1 cellular context compared by ENCODE assay signal in genomic region chr12:132415456-132416120, GRCh38.
TF ChIP-seq lines count a peak whose summit lies in the region.

No MANE protein-coding gene starts in this region.

TF ChIP-seq in GM12878, 131 proteins besides CTCF, POLR2A, EP300 and RAD21 (continued from another document):
- TF ChIP-seq PKNOX1 (IDR thresholded peaks at IDR 0.05) (no peak), SUZ12 (IDR thresholded peaks at IDR 0.05; ENCODE audit: unreplicated experiment) (no peak), GABPA (IDR thresholded peaks at IDR 0.05; ENCODE audit: low read depth) (no peak), BCL3 (IDR thresholded peaks at IDR 0.05; ENCODE audit: borderline replicate concordance, insufficient read depth, low read depth, low read length, poor library complexity, severe bottlenecking) (no peak), NKRF (conservative IDR thresholded peaks at IDR 0.05) (no peak), RCOR1 (conservative IDR thresholded peaks at IDR 0.05; ENCODE audit: low read depth, low read length) (no peak), CREB1 (IDR thresholded peaks at IDR 0.05; ENCODE audit: low read depth) (no peak), EGR1 (IDR thresholded peaks at IDR 0.05; ENCODE audit: borderline replicate concordance in 1 of 2, low read depth in 2 of 2, low read length in 2 of 2) (no peak), CREM (IDR thresholded peaks at IDR 0.05; ENCODE audit: low read depth) (no peak), EZH2 (IDR thresholded peaks at IDR 0.05; ENCODE audit: borderline replicate concordance, control insufficient read depth, low read depth, low read length) (no peak), ZNF207 (IDR thresholded peaks at IDR 0.05; ENCODE audit: borderline replicate concordance) (no peak), PAX8 (IDR thresholded peaks at IDR 0.05) (no peak), ZZZ3 (IDR thresholded peaks at IDR 0.05; ENCODE audit: control insufficient read depth, insufficient read length, low read depth) (no peak), IKZF1 (conservative IDR thresholded peaks at IDR 0.05) (no peak)
- TF ChIP-seq, protein P1, sequence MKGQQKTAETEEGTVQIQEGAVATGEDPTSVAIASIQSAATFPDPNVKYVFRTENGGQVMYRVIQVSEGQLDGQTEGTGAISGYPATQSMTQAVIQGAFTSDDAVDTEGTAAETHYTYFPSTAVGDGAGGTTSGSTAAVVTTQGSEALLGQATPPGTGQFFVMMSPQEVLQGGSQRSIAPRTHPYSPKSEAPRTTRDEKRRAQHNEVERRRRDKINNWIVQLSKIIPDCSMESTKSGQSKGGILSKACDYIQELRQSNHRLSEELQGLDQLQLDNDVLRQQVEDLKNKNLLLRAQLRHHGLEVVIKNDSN (IDR thresholded peaks at IDR 0.05; ENCODE audit: borderline replicate concordance, extremely low read length, insufficient read depth, low read depth, low read length): no peak
